Comparison of ENCODE assay signal across 18 cellular contexts in the genomic region with DNA sequence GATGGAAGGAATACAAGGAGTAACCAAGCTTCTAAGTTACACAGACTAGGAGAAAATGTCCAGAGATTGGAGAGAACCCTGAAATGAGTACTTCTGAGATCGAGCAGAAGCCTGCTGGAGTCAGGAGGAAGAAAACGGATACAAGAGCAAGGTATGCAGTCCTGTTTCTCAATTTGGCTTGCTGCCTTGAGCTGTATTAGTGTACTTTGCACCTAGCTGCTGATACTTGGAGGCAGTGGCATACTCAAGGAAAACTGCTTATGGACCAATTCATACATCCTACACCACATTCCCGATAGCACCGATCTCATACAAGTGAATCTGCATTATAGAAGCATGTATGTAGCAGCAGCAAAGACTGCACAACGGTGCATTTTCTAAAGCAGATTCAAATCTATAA. TPM values are rescaled to one million over a fixed set of nuclear protein-coding genes. Genes with fewer than 3 reads are reported as not detected.
DNase-seq lines count a peak whose midpoint lies in the region; ATAC-seq, FAIRE-seq and TF ChIP-seq lines count a peak whose summit lies in the region.
"Had no signal": no experiment of that assay in that cellular context is flagged by ENCODE, and none has a peak within 500 bp of the region (broad histone marks: within the 10 kb centered on the region; RNA-seq: fewer than 3 reads in every experiment).

No MANE protein-coding gene starts in this region.

- peaks cover 33% of the 10 kb centered on the region; the same call in 1 of the 2 replicates for H4K20me1 ChIP-seq in OCI-LY7 (ENCODE audit: insufficient read depth, low read length)

- DNase-seq in DMS53 (lab: John Stamatoyannopoulos, UW), result peak; percentile 76
- peak; percentile 10 for DNase-seq in HT-29 (ENCODE audit: low spot score)
- DNase-seq in choroid plexus epithelial cell (ENCODE audit: low read depth), result peak; percentile 11
- no peak for DNase-seq in pancreas
- no peak for DNase-seq in activated naive CD4-positive, alpha-beta T cell treated with anti-CD3 and anti-CD28 coated beads, Interleukin-2, amount 10 ng/mL, durations not matched to agents 7 days and 5 days
- DNase-seq in activated naive CD4-positive, alpha-beta T cell treated with anti-CD3 and anti-CD28 coated beads, Interleukin-2, amount 50 U/mL, for 16 hours, result no peak
- DNase-seq in OCI-LY7 (ENCODE audit: low spot score), result no peak
- DNase-seq: anterior cingulate cortex, BE2C, colonic mucosa, DMS153, foreskin melanocyte, left lung, NCI-H1694, NCI-H345, SW 1271, transverse colon had no signal

- peaks cover 68% of the 10 kb centered on the region for H3K4me1 Mint-ChIP-seq in activated naive CD4-positive, alpha-beta T cell treated with anti-CD3 and anti-CD28 coated beads, Interleukin-2, amount 10 ng/mL, durations not matched to agents 7 days and 5 days

- H3K4me1 ChIP-seq in pancreas (peaks cover 0 to 24% (median 5%) of the 10 kb centered on the region in 3 donors), OCI-LY7 (ENCODE audit: insufficient read depth, low read length, poor library complexity, severe bottlenecking) (peaks cover 13% of the 10 kb centered on the region)
- H3K4me1 ChIP-seq: colonic mucosa had no signal

- whole genome bisulfite sequencing in pancreas, 2 donors, result 47 to 49% methylated on average over 5 of the region's 5 CpGs

- H3K4me2 ChIP-seq in OCI-LY7 (ENCODE audit: low read length), result no peak overlapping the region

- TF ChIP-seq CTCF in choroid plexus epithelial cell (conservative IDR thresholded peaks at IDR 0.05; ENCODE audit: low read depth, low read length), result no peak
- no peak for TF ChIP-seq CTCF in pancreas (IDR thresholded peaks at IDR 0.05)
- TF ChIP-seq CTCF in OCI-LY7 (conservative IDR thresholded peaks at IDR 0.05; ENCODE audit: low read length), result no peak

- intact Hi-C loops in pancreas (cut with DNase I), result no loop called here
- intact Hi-C loops in OCI-LY7 (cut with micrococcal nuclease; ENCODE audit: unreplicated experiment), result no loop called here

- H3K9me3 ChIP-seq in pancreas (no peaks in the 10 kb centered on the region), OCI-LY7 (ENCODE audit: low read length) (no peaks in the 10 kb centered on the region)
- H3K9me3 ChIP-seq: BE2C, colonic mucosa, left lung, transverse colon had no signal

- no peak overlapping the region for H2AFZ ChIP-seq in OCI-LY7 (ENCODE audit: low read length)

- CTCF ChIA-PET in activated naive CD4-positive, alpha-beta T cell treated with anti-CD3 and anti-CD28 coated beads, Interleukin-2, amount 10 ng/mL, durations not matched to agents 7 days and 5 days (lab: Charles Lee), result no interaction called here
- CTCF ChIA-PET in OCI-LY7 (lab: Charles Lee; ENCODE audit: unreplicated experiment), result no interaction called here

- no peak overlapping the region for H3K4me3 Mint-ChIP-seq in activated naive CD4-positive, alpha-beta T cell treated with anti-CD3 and anti-CD28 coated beads, Interleukin-2, amount 10 ng/mL, durations not matched to agents 7 days and 5 days

- no peak overlapping the region for H3K27ac Mint-ChIP-seq in activated naive CD4-positive, alpha-beta T cell treated with anti-CD3 and anti-CD28 coated beads, Interleukin-2, amount 10 ng/mL, durations not matched to agents 7 days and 5 days

- BruUV-seq in OCI-LY7 (replicated peaks; lab: Mats Ljungman, UMichigan), result no TSS peak

- POLR2A ChIA-PET in OCI-LY7 (lab: Charles Lee), result interaction anchor here (1.6 kb wide), 1 partner anchor 95 kb away, joined by 3 read pairs; no protein-coding TSS in a partner anchor

- H3K36me3 ChIP-seq in pancreas, result no peaks in the 10 kb centered on the region
- H3K36me3 ChIP-seq in OCI-LY7 (ENCODE audit: insufficient read depth, low read length), result no peaks in the 10 kb centered on the region
- H3K36me3 ChIP-seq: BE2C, colonic mucosa, left lung, transverse colon had no signal

- no peaks in the 10 kb centered on the region for H3K27me3 ChIP-seq in pancreas
- H3K27me3 ChIP-seq: BE2C, colonic mucosa, left lung, transverse colon had no signal

- H3K27ac ChIP-seq in pancreas (no peak overlapping the region), OCI-LY7 (ENCODE audit: low read depth, low read length, poor library complexity, severe bottlenecking) (no peak overlapping the region)
- H3K27ac ChIP-seq: colonic mucosa, left lung had no signal

- no peak for FAIRE-seq in pancreas (lab: Jason Lieb, UNC)

- no peaks in the 10 kb centered on the region for H3K9me2 ChIP-seq in OCI-LY7 (ENCODE audit: insufficient read depth, low read length)

- H3K36me3 Mint-ChIP-seq in activated naive CD4-positive, alpha-beta T cell treated with anti-CD3 and anti-CD28 coated beads, Interleukin-2, amount 10 ng/mL, durations not matched to agents 7 days and 5 days, result peaks cover 38% of the 10 kb centered on the region

- H3K9me3 Mint-ChIP-seq in activated naive CD4-positive, alpha-beta T cell treated with anti-CD3 and anti-CD28 coated beads, Interleukin-2, amount 10 ng/mL, durations not matched to agents 7 days and 5 days, result no peaks in the 10 kb centered on the region

- ATAC-seq in pancreas (peak; percentile 48 to 83 (median 76)), HG02852 (IDR thresholded peaks at IDR 0.05; ENCODE audit: unreplicated experiment) (no peak)
- ATAC-seq: left lung had no signal

- H3K4me3 ChIP-seq in choroid plexus epithelial cell (ENCODE audit: low read depth, low read length) (no peak overlapping the region), pancreas (no peak overlapping the region), OCI-LY7 (ENCODE audit: low read depth, low read length, poor library complexity, severe bottlenecking) (no peak overlapping the region)
- H3K4me3 ChIP-seq: colonic mucosa, left lung, transverse colon had no signal

- peaks cover 32% of the 10 kb centered on the region; the same call in 1 of the 2 replicates for H3K79me2 ChIP-seq in OCI-LY7 (ENCODE audit: insufficient read depth, low read depth, low read length)

- H3K27me3 Mint-ChIP-seq in activated naive CD4-positive, alpha-beta T cell treated with anti-CD3 and anti-CD28 coated beads, Interleukin-2, amount 10 ng/mL, durations not matched to agents 7 days and 5 days, result no peaks in the 10 kb centered on the region

RNA-seq across cellular contexts. Expression of a gene that starts 14.4 kb away (rescaled TPM):
- 5.0 and 9.7 TPM in 2 replicates for total RNA-seq in HT-29 (2014; rRNA removed; shearing (Covaris generic))
- total RNA-seq in pancreas (10 to 100 TPM in 2 of 6 donors, 1 to 10 TPM in 4; 5.6 to 17.8 (median 7.9) TPM), OCI-LY7 (2022) (42.6 and 43.3 TPM in 2 replicates)
- 1 to 10 TPM; 3.6 to 4.3 TPM for polyA plus RNA-seq in pancreas
- 32.5 and 37.9 TPM in 2 replicates for total RNA-seq in OCI-LY7 (2014; rRNA removed; shearing (Covaris generic))

Comparison
In these comparisons a context has a peak if more than half of its experiments do, and no peak if none do; other contexts are left out.
1. DNase-seq: peak in DMS53 (single experiment), HT-29 (single experiment) and choroid plexus epithelial cell (single experiment); none in pancreas (0 of 6), activated naive CD4-positive, alpha-beta T cell treated with anti-CD3 and anti-CD28 coated beads, Interleukin-2, amount 10 ng/mL, durations not matched to agents 7 days and 5 days (single experiment), activated naive CD4-positive, alpha-beta T cell treated with anti-CD3 and anti-CD28 coated beads, Interleukin-2, amount 50 U/mL, for 16 hours (single experiment) and OCI-LY7 (single experiment).